9 cellular contexts compared by ENCODE assay signal in the genomic region with DNA sequence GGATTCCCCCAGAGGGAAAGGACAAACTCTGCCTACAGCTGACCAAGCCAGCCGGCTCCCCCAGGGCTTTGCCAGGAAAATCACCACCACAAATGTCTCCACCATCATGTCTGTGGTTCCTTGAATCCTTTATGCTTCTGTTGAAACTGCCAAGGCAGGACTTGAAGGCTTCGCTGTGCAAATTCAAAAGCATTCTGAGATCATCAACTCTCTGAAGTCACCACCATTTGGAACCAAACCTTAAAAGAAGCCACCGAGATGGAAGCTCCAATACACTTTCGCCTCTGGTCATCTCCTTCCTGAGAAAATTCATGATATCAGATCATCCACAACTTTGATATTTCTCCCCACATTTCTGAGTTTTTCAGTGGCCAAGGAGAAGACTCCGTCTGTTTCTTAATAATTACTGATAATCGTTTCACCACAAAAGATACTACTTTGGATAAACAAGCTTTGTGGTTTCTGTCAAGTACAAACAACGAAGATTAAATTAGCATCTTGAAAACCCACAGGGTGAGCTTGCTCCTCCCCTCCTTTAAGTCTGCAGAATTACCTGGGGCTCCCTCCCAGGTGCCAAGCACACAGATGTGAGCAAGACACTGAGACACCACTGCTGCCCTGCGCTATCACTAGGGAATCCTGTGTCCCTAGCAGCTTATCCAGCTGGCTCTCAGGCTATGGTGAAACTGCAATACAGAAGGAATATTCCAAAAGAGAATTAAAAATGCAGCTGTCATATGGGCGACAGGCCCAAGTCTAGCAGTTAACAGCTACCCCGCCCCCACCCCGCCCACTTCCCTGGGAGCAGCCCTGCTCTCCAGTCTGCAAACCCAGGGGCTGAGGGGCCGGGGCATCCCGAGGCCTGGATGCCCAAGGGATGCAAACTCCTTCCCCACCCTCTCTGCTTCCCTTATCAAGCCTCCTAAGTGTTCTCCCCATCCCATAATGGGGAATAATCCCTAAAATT.
A peak's percentile ranks its signal among the peaks of the same experiment; 100 is the strongest.
DNase-seq lines count a peak whose midpoint lies in the region; ATAC-seq lines count a peak whose summit lies in the region.
"Had no signal": no experiment of that assay in that cellular context is flagged by ENCODE, and none has a peak within 500 bp of the region (broad histone marks: within the 10 kb centered on the region; RNA-seq: fewer than 3 reads in every experiment).

No MANE protein-coding gene starts in this region.

- DNase-seq in activated CD4-positive, alpha-beta T cell treated with anti-CD3 and anti-CD28 coated beads, Interleukin-2, amount 10 ng/mL, durations not matched to agents 24 days and 14 days, result peak; percentile 61
- DNase-seq in activated CD4-positive, alpha-beta T cell treated with anti-CD3 and anti-CD28 coated beads, Interleukin-2, amount 50 U/mL, for 4 hours, result no peak
- DNase-seq in T-cell (peak in 29 of 34 experiments; percentile 19 to 64 (median 35)), left cardiac atrium (peak; percentile 43), substantia nigra (lab: John Stamatoyannopoulos, UW) (peak in 2 of 49 donors; percentile 0 to 16), retina (no peak)
- DNase-seq: NCI-H1417 treated with DMSO at 0.1 percent for 48 hours had no signal

- no peaks in the 10 kb centered on the region for H3K27me3 Mint-ChIP-seq in activated CD4-positive, alpha-beta T cell treated with anti-CD3 and anti-CD28 coated beads, Interleukin-2, amount 10 ng/mL, durations not matched to agents 24 days and 14 days
- peaks cover 0 to 3% of the 10 kb centered on the region in 2 donors for H3K27me3 Mint-ChIP-seq in T-cell

- CTCF ChIA-PET in T-cell (lab: Charles Lee), result interaction anchor here (0.6 to 1.5 kb wide), 6 partner anchors 22 to 368 kb away, joined by 3 to 7 read pairs (median 4); no protein-coding TSS in a partner anchor

- no peaks in the 10 kb centered on the region for H3K36me3 Mint-ChIP-seq in activated CD4-positive, alpha-beta T cell treated with anti-CD3 and anti-CD28 coated beads, Interleukin-2, amount 10 ng/mL, durations not matched to agents 24 days and 14 days (ENCODE audit: low read depth)
- H3K36me3 Mint-ChIP-seq in T-cell, result no peaks in the 10 kb centered on the region

- H3K27ac Mint-ChIP-seq in activated CD4-positive, alpha-beta T cell treated with anti-CD3 and anti-CD28 coated beads, Interleukin-2, amount 10 ng/mL, durations not matched to agents 24 days and 14 days, result peak overlapping the region; percentile 53
- H3K27ac Mint-ChIP-seq in T-cell, result peak overlapping the region; percentile 96 to 98

- peak overlapping the region; percentile 76 for H3K4me3 Mint-ChIP-seq in activated CD4-positive, alpha-beta T cell treated with anti-CD3 and anti-CD28 coated beads, Interleukin-2, amount 10 ng/mL, durations not matched to agents 24 days and 14 days
- peak overlapping the region; percentile 41 to 79 (median 78) for H3K4me3 Mint-ChIP-seq in T-cell

- ATAC-seq in T-cell (replicated peaks in 1 of 4) (peak; percentile 28 to 40 (median 32)), left cardiac atrium (peak; percentile 21 to 57), HG02981 (IDR thresholded peaks at IDR 0.05; ENCODE audit: unreplicated experiment) (no peak), GM21528 (IDR thresholded peaks at IDR 0.05; ENCODE audit: low FRiP score, unreplicated experiment) (no peak)

- no peaks in the 10 kb centered on the region for H3K9me3 Mint-ChIP-seq in activated CD4-positive, alpha-beta T cell treated with anti-CD3 and anti-CD28 coated beads, Interleukin-2, amount 10 ng/mL, durations not matched to agents 24 days and 14 days
- H3K9me3 Mint-ChIP-seq in T-cell, result no peaks in the 10 kb centered on the region

- peaks cover 41% of the 10 kb centered on the region for H3K4me1 Mint-ChIP-seq in activated CD4-positive, alpha-beta T cell treated with anti-CD3 and anti-CD28 coated beads, Interleukin-2, amount 10 ng/mL, durations not matched to agents 24 days and 14 days
- peaks cover 54 to 61% (median 54%) of the 10 kb centered on the region in 3 donors for H3K4me1 Mint-ChIP-seq in T-cell

- intact Hi-C loops in activated CD4-positive, alpha-beta T cell treated with anti-CD3 and anti-CD28 coated beads, Interleukin-2, amount 10 ng/mL, durations not matched to agents 24 days and 14 days (cut with micrococcal nuclease), result loop anchor here (5.0 kb wide), 2 partner anchors 173 to 367 kb away; no protein-coding TSS in a partner anchor
- intact Hi-C loops in left cardiac atrium (cut with DNase I), result loop anchor here in 1 of 2 donors (5.0 kb wide), 1 partner anchor 122 kb away; no protein-coding TSS in a partner anchor

- POLR2A ChIA-PET in T-cell (lab: Charles Lee), result no interaction called here

- peak overlapping the region; percentile 64 for H3K27ac ChIP-seq in substantia nigra (ENCODE audit: low read depth, low read length, poor library complexity, severe bottlenecking)

Comparison
In these comparisons a context has a peak if more than half of its experiments do, and no peak if none do; other contexts are left out.
1. DNase-seq: peak in activated CD4-positive, alpha-beta T cell treated with anti-CD3 and anti-CD28 coated beads, Interleukin-2, amount 10 ng/mL, durations not matched to agents 24 days and 14 days (single experiment), T-cell (29 of 34) and left cardiac atrium (single experiment); none in activated CD4-positive, alpha-beta T cell treated with anti-CD3 and anti-CD28 coated beads, Interleukin-2, amount 50 U/mL, for 4 hours (0 of 2) and retina (single experiment).
2. ATAC-seq: peak in T-cell (4 of 4) and left cardiac atrium (2 of 2); none in HG02981 (single experiment) and GM21528 (single experiment).